ENCODE assay signal across 1 cellular context in genomic region chr11:776459-777287, GRCh38.
TF ChIP-seq lines count a peak whose summit lies in the region.

No MANE protein-coding gene starts in this region.

TF ChIP-seq in WTC11, 78 proteins besides CTCF, POLR2A, EP300 and RAD21 (continued from another document):
- TF ChIP-seq TCF7 (CRISPR knock-in tag; IDR thresholded peaks at IDR 0.05; ENCODE audit: low read depth) (no peak), JUN (CRISPR knock-in tag; IDR thresholded peaks at IDR 0.05) (0 out of 2 replicates have a peak, but pooled peaks have one; percentile 65), SMAD3 (CRISPR knock-in tag; IDR thresholded peaks at IDR 0.05; ENCODE audit: borderline replicate concordance) (no peak; the same call in 1 of the 2 replicates), MAX (CRISPR knock-in tag; IDR thresholded peaks at IDR 0.05) (peak; percentile 55; the same call in 1 of the 2 replicates), MXD4 (CRISPR knock-in tag; IDR thresholded peaks at IDR 0.05; ENCODE audit: borderline replicate concordance) (no peak), PRDM15 (CRISPR knock-in tag; IDR thresholded peaks at IDR 0.05) (0 out of 2 replicates have a peak, but pooled peaks have one; percentile 23), ZNF281 (CRISPR knock-in tag; IDR thresholded peaks at IDR 0.05) (no peak), OVOL2 (CRISPR knock-in tag; IDR thresholded peaks at IDR 0.05; ENCODE audit: borderline replicate concordance) (no peak), MLX (CRISPR knock-in tag; IDR thresholded peaks at IDR 0.05) (no peak), NR1H2 (CRISPR knock-in tag; IDR thresholded peaks at IDR 0.05) (no peak), SMAD4 (CRISPR knock-in tag; IDR thresholded peaks at IDR 0.05) (no peak), ELF4 (CRISPR knock-in tag; IDR thresholded peaks at IDR 0.05; ENCODE audit: low read depth) (no peak), IRF2 (CRISPR knock-in tag; IDR thresholded peaks at IDR 0.05; ENCODE audit: borderline replicate concordance, low read depth) (no peak), CDX4 (CRISPR knock-in tag; IDR thresholded peaks at IDR 0.05; ENCODE audit: borderline replicate concordance) (no peak), FOXP1 (CRISPR knock-in tag; IDR thresholded peaks at IDR 0.05; ENCODE audit: borderline replicate concordance) (no peak), TP53 (CRISPR knock-in tag; IDR thresholded peaks at IDR 0.05) (no peak), FOXP4 (CRISPR knock-in tag; IDR thresholded peaks at IDR 0.05) (no peak; the same call in 1 of the 2 replicates), SP1 (CRISPR knock-in tag; conservative IDR thresholded peaks at IDR 0.05) (no peak), PRRX2 (CRISPR knock-in tag; IDR thresholded peaks at IDR 0.05) (no peak), ZNF219 (CRISPR knock-in tag; IDR thresholded peaks at IDR 0.05; ENCODE audit: borderline replicate concordance) (no peak), ZNF423 (CRISPR knock-in tag; IDR thresholded peaks at IDR 0.05) (peak; percentile 58; the same call in 1 of the 2 replicates), ZNF232 (CRISPR knock-in tag; IDR thresholded peaks at IDR 0.05) (no peak), ARID4B (CRISPR knock-in tag; IDR thresholded peaks at IDR 0.05; ENCODE audit: borderline replicate concordance) (peak; percentile 49; the same call in 1 of the 2 replicates), CREM (CRISPR knock-in tag; IDR thresholded peaks at IDR 0.05) (no peak), IRF1 (CRISPR knock-in tag; IDR thresholded peaks at IDR 0.05) (no peak), USF2 (CRISPR knock-in tag; IDR thresholded peaks at IDR 0.05) (no peak), ZNF671 (CRISPR knock-in tag; IDR thresholded peaks at IDR 0.05) (no peak), TEAD4 (CRISPR knock-in tag; IDR thresholded peaks at IDR 0.05) (no peak), NR3C1 (CRISPR knock-in tag; conservative IDR thresholded peaks at IDR 0.05; ENCODE audit: low read depth) (no peak), AR (CRISPR knock-in tag; IDR thresholded peaks at IDR 0.05) (no peak), GRHL2 (CRISPR knock-in tag; IDR thresholded peaks at IDR 0.05; ENCODE audit: insufficient replicate concordance, severe bottlenecking) (no peak), FOXJ3 (CRISPR knock-in tag; IDR thresholded peaks at IDR 0.05; ENCODE audit: borderline replicate concordance) (no peak), ATF2 (CRISPR knock-in tag; IDR thresholded peaks at IDR 0.05; ENCODE audit: borderline replicate concordance, low read depth) (no peak), ZNF263 (CRISPR knock-in tag; IDR thresholded peaks at IDR 0.05; ENCODE audit: low read depth) (no peak)
